Comparison of ENCODE assay signal across 19 cellular contexts in genomic region chr2:227416669-227417068, GRCh38. TPM values are rescaled to one million over a fixed set of nuclear protein-coding genes. Genes with fewer than 3 reads are reported as not detected.
A peak's percentile ranks its signal among the peaks of the same experiment; 100 is the strongest.
DNase-seq lines count a peak whose midpoint lies in the region; ATAC-seq lines count a peak whose summit lies in the region.
"Had no signal": no experiment of that assay in that cellular context is flagged by ENCODE, and none has a peak within 500 bp of the region (broad histone marks: within the 10 kb centered on the region; RNA-seq: fewer than 3 reads in every experiment).

No MANE protein-coding gene starts in this region.

- H3K9me3 ChIP-seq in CD4-positive, CD25-positive, alpha-beta regulatory T cell (ENCODE audit: control insufficient read depth in 2 of 2, low read length in 2 of 2), result no peaks in the 10 kb centered on the region

- DNase-seq in CD4-positive, CD25-positive, alpha-beta regulatory T cell, result no peak
- DNase-seq in activated naive CD8-positive, alpha-beta T cell treated with anti-CD3 and anti-CD28 coated beads, Interleukin-2, amount 50 U/mL, for 24 hours, result no peak
- peak; percentile 32 for DNase-seq in inferior parietal cortex (ENCODE audit: extremely low spot score)
- DNase-seq in stimulated activated effector memory CD8-positive, alpha-beta T cell treated with anti-CD3 and anti-CD28 coated beads, Interleukin-12 subunit alpha, Interleukin-12 subunit beta, amount 100 ng/mL, for 72 hours (ENCODE audit: low spot score in 2 of 2), result no peak
- no peak for DNase-seq in activated CD4-positive, alpha-beta T cell treated with anti-CD3 and anti-CD28 coated beads for 36 hours
- DNase-seq in NCI-H1694 treated with DMSO at 0.1 percent for 48 hours (lab: John Stamatoyannopoulos, UW), result no peak
- DNase-seq in activated effector memory CD4-positive, alpha-beta T cell treated with Interleukin-2 at 50 U/mL for 16 hours, result no peak
- DNase-seq: aorta, immature natural killer cell, mesenchymal stem cell, NCI-H1436 treated with DMSO at 0.1 percent for 48 hours, WERI-Rb-1 had no signal

- no peaks in the 10 kb centered on the region for H3K9me3 Mint-ChIP-seq in CD4-positive, CD25-positive, alpha-beta regulatory T cell
- no peaks in the 10 kb centered on the region for H3K9me3 Mint-ChIP-seq in activated naive CD8-positive, alpha-beta T cell treated with anti-CD3 and anti-CD28 coated beads, Interleukin-2, amount 50 U/mL, for 24 hours
- no peaks in the 10 kb centered on the region for H3K9me3 Mint-ChIP-seq in stimulated activated effector memory CD8-positive, alpha-beta T cell treated with anti-CD3 and anti-CD28 coated beads, Interleukin-12 subunit alpha, Interleukin-12 subunit beta, amount 100 ng/mL, for 72 hours
- H3K9me3 Mint-ChIP-seq in activated CD4-positive, alpha-beta T cell treated with anti-CD3 and anti-CD28 coated beads for 36 hours (ENCODE audit: low read depth), result no peaks in the 10 kb centered on the region
- H3K9me3 Mint-ChIP-seq: activated T-helper 2 cell treated with anti-CD3 and anti-CD28 coated beads, Interferon-gamma antibody, Interleukin-2, Interleukin-4, amounts not matched to agents 10 μg/mL and 5 μg/mL and 100 μg/mL, durations not matched to agents 14 hours and 24 hours and 36 hours had no signal

- no peak overlapping the region for H3K4me3 ChIP-seq in CD4-positive, CD25-positive, alpha-beta regulatory T cell (ENCODE audit: low read depth, low read length)
- H3K4me3 ChIP-seq: GM12878 had no signal

- H3K36me3 Mint-ChIP-seq in CD4-positive, CD25-positive, alpha-beta regulatory T cell, result no peaks in the 10 kb centered on the region
- H3K36me3 Mint-ChIP-seq in activated naive CD8-positive, alpha-beta T cell treated with anti-CD3 and anti-CD28 coated beads, Interleukin-2, amount 50 U/mL, for 24 hours (ENCODE audit: low read depth), result peaks cover 2% of the 10 kb centered on the region
- no peaks in the 10 kb centered on the region for H3K36me3 Mint-ChIP-seq in stimulated activated effector memory CD8-positive, alpha-beta T cell treated with anti-CD3 and anti-CD28 coated beads, Interleukin-12 subunit alpha, Interleukin-12 subunit beta, amount 100 ng/mL, for 72 hours
- H3K36me3 Mint-ChIP-seq in activated CD4-positive, alpha-beta T cell treated with anti-CD3 and anti-CD28 coated beads for 36 hours (ENCODE audit: low read depth), result no peaks in the 10 kb centered on the region
- H3K36me3 Mint-ChIP-seq: immature natural killer cell had no signal

- H3K27me3 ChIP-seq in CD4-positive, CD25-positive, alpha-beta regulatory T cell (ENCODE audit: control insufficient read depth, insufficient read depth, low read length), result no peaks in the 10 kb centered on the region

- CTCF ChIA-PET in activated CD4-positive, alpha-beta T cell treated with anti-CD3 and anti-CD28 coated beads for 36 hours (lab: Charles Lee), result no interaction called here

- POLR2A ChIA-PET in activated CD4-positive, alpha-beta T cell treated with anti-CD3 and anti-CD28 coated beads for 36 hours (lab: Charles Lee), result no interaction called here

- H3K27me3 Mint-ChIP-seq in CD4-positive, CD25-positive, alpha-beta regulatory T cell, result no peaks in the 10 kb centered on the region
- no peaks in the 10 kb centered on the region for H3K27me3 Mint-ChIP-seq in activated naive CD8-positive, alpha-beta T cell treated with anti-CD3 and anti-CD28 coated beads, Interleukin-2, amount 50 U/mL, for 24 hours
- no peaks in the 10 kb centered on the region for H3K27me3 Mint-ChIP-seq in activated CD4-positive, alpha-beta T cell treated with anti-CD3 and anti-CD28 coated beads for 36 hours

- no peak overlapping the region for H3K27ac ChIP-seq in CD4-positive, CD25-positive, alpha-beta regulatory T cell (ENCODE audit: insufficient read depth, low read length, poor library complexity, severe bottlenecking)
- H3K27ac ChIP-seq: WERI-Rb-1 had no signal

- no peaks in the 10 kb centered on the region for H3K36me3 ChIP-seq in CD4-positive, CD25-positive, alpha-beta regulatory T cell (ENCODE audit: control insufficient read depth, insufficient read depth, low read length)
- H3K36me3 ChIP-seq: WERI-Rb-1 had no signal

- peaks cover 0 to 24% (median 15%) of the 10 kb centered on the region in 4 donors for H3K4me1 Mint-ChIP-seq in CD4-positive, CD25-positive, alpha-beta regulatory T cell
- H3K4me1 Mint-ChIP-seq in activated naive CD8-positive, alpha-beta T cell treated with anti-CD3 and anti-CD28 coated beads, Interleukin-2, amount 50 U/mL, for 24 hours, result peaks cover 49% of the 10 kb centered on the region
- H3K4me1 Mint-ChIP-seq in stimulated activated effector memory CD8-positive, alpha-beta T cell treated with anti-CD3 and anti-CD28 coated beads, Interleukin-12 subunit alpha, Interleukin-12 subunit beta, amount 100 ng/mL, for 72 hours, result peaks cover 25% of the 10 kb centered on the region
- peaks cover 41% of the 10 kb centered on the region for H3K4me1 Mint-ChIP-seq in activated CD4-positive, alpha-beta T cell treated with anti-CD3 and anti-CD28 coated beads for 36 hours

- peaks cover under 1% of the 10 kb centered on the region for H3K4me1 ChIP-seq in CD4-positive, CD25-positive, alpha-beta regulatory T cell (ENCODE audit: control insufficient read depth, insufficient read depth, low read length, poor library complexity, severe bottlenecking)

- intact Hi-C loops in activated CD4-positive, alpha-beta T cell treated with anti-CD3 and anti-CD28 coated beads for 36 hours (cut with DNase I, micrococcal nuclease), result no loop called here

- ATAC-seq in CD4-positive, CD25-positive, alpha-beta regulatory T cell (ENCODE audit: low read depth in 2 of 2), result no peak
- no peak for ATAC-seq in activated naive CD8-positive, alpha-beta T cell treated with anti-CD3 and anti-CD28 coated beads, Interleukin-2, amount 50 U/mL, for 24 hours
- ATAC-seq in stimulated activated effector memory CD8-positive, alpha-beta T cell treated with anti-CD3 and anti-CD28 coated beads, Interleukin-12 subunit alpha, Interleukin-12 subunit beta, amount 100 ng/mL, for 72 hours, result no peak
- no peak for ATAC-seq in activated CD4-positive, alpha-beta T cell treated with anti-CD3 and anti-CD28 coated beads for 36 hours
- ATAC-seq in HG03439 (IDR thresholded peaks at IDR 0.05; ENCODE audit: unreplicated experiment), result no peak

- H3K4me3 Mint-ChIP-seq in CD4-positive, CD25-positive, alpha-beta regulatory T cell, result no peak overlapping the region
- no peak overlapping the region for H3K4me3 Mint-ChIP-seq in activated naive CD8-positive, alpha-beta T cell treated with anti-CD3 and anti-CD28 coated beads, Interleukin-2, amount 50 U/mL, for 24 hours
- no peak overlapping the region for H3K4me3 Mint-ChIP-seq in stimulated activated effector memory CD8-positive, alpha-beta T cell treated with anti-CD3 and anti-CD28 coated beads, Interleukin-12 subunit alpha, Interleukin-12 subunit beta, amount 100 ng/mL, for 72 hours
- H3K4me3 Mint-ChIP-seq in activated CD4-positive, alpha-beta T cell treated with anti-CD3 and anti-CD28 coated beads for 36 hours, result no peak overlapping the region
- H3K4me3 Mint-ChIP-seq: immature natural killer cell had no signal

- peak overlapping the region in 2 of 3 donors; percentile 1 to 2 for H3K27ac Mint-ChIP-seq in CD4-positive, CD25-positive, alpha-beta regulatory T cell
- peak overlapping the region; percentile 65 for H3K27ac Mint-ChIP-seq in activated naive CD8-positive, alpha-beta T cell treated with anti-CD3 and anti-CD28 coated beads, Interleukin-2, amount 50 U/mL, for 24 hours
- H3K27ac Mint-ChIP-seq in stimulated activated effector memory CD8-positive, alpha-beta T cell treated with anti-CD3 and anti-CD28 coated beads, Interleukin-12 subunit alpha, Interleukin-12 subunit beta, amount 100 ng/mL, for 72 hours, result peak overlapping the region; percentile 9
- H3K27ac Mint-ChIP-seq in activated CD4-positive, alpha-beta T cell treated with anti-CD3 and anti-CD28 coated beads for 36 hours, result no peak overlapping the region
- H3K27ac Mint-ChIP-seq: activated T-helper 2 cell treated with anti-CD3 and anti-CD28 coated beads, Interferon-gamma antibody, Interleukin-2, Interleukin-4, amounts not matched to agents 10 μg/mL and 5 μg/mL and 100 μg/mL, durations not matched to agents 14 hours and 24 hours and 36 hours; immature natural killer cell had no signal

RNA-seq across cellular contexts. Expression of gene SCYGR1, which starts 28.9 kb away (rescaled TPM):
- total RNA-seq in CD4-positive, CD25-positive, alpha-beta regulatory T cell, result not detected
- polyA plus RNA-seq in CD4-positive, CD25-positive, alpha-beta regulatory T cell, result not detected
- total RNA-seq in activated CD4-positive, alpha-beta T cell treated with anti-CD3 and anti-CD28 coated beads for 36 hours, result not detected
- total RNA-seq: activated T-helper 2 cell treated with anti-CD3 and anti-CD28 coated beads, Interferon-gamma antibody, Interleukin-2, Interleukin-4, amounts not matched to agents 10 μg/mL and 5 μg/mL and 100 μg/mL, durations not matched to agents 14 hours and 24 hours and 36 hours; aorta; glomerular endothelial cell; GM12878; pulmonary artery endothelial cell; T-helper 1 cell treated with Interleukin-12 subunit alpha and Interleukin-12 subunit beta and Interleukin-4 antibody, amounts not matched to agents 30 ng/mL and 1 ng/mL, for 36 hours had no signal
- polyA plus RNA-seq: aorta, GM12878, immature natural killer cell, neural cell had no signal

RNA-seq across cellular contexts. Expression of gene TM4SF20, which starts 37.6 kb away (rescaled TPM):
- total RNA-seq in CD4-positive, CD25-positive, alpha-beta regulatory T cell, result not detected
- polyA plus RNA-seq in CD4-positive, CD25-positive, alpha-beta regulatory T cell, result not detected
- total RNA-seq in activated CD4-positive, alpha-beta T cell treated with anti-CD3 and anti-CD28 coated beads for 36 hours, result not detected
- total RNA-seq: activated T-helper 2 cell treated with anti-CD3 and anti-CD28 coated beads, Interferon-gamma antibody, Interleukin-2, Interleukin-4, amounts not matched to agents 10 μg/mL and 5 μg/mL and 100 μg/mL, durations not matched to agents 14 hours and 24 hours and 36 hours; aorta; glomerular endothelial cell; GM12878; pulmonary artery endothelial cell; T-helper 1 cell treated with Interleukin-12 subunit alpha and Interleukin-12 subunit beta and Interleukin-4 antibody, amounts not matched to agents 30 ng/mL and 1 ng/mL, for 36 hours had no signal
- polyA plus RNA-seq: immature natural killer cell, neural cell had no signal

RNA-seq across cellular contexts. Expression of gene AGFG1, which starts 55.3 kb away (rescaled TPM):
- 64.0 TPM for total RNA-seq in CD4-positive, CD25-positive, alpha-beta regulatory T cell
- 10 to 100 TPM; 14.9 to 28.7 (median 20.2) TPM for polyA plus RNA-seq in CD4-positive, CD25-positive, alpha-beta regulatory T cell
- 100 to 1,000 TPM; 158 to 214 TPM for total RNA-seq in activated CD4-positive, alpha-beta T cell treated with anti-CD3 and anti-CD28 coated beads for 36 hours
